ENCODE assay signal across 9 cellular contexts in genomic region chr15:43253431-43254403, GRCh38. TPM values are rescaled to one million over a fixed set of nuclear protein-coding genes. Genes with fewer than 3 reads are reported as not detected.
A peak's percentile ranks its signal among the peaks of the same experiment; 100 is the strongest.
DNase-seq lines count a peak whose midpoint lies in the region; ATAC-seq, FAIRE-seq and TF ChIP-seq lines count a peak whose summit lies in the region.
"Had no signal": no experiment of that assay in that cellular context is flagged by ENCODE, and none has a peak within 500 bp of the region (broad histone marks: within the 10 kb centered on the region; RNA-seq: fewer than 3 reads in every experiment).

No MANE protein-coding gene starts in this region.

- POLR2A ChIA-PET in GM10248 (lab: Yijun Ruan, JAX) = no interaction called here

- no peaks in the 10 kb centered on the region for H3K9me3 ChIP-seq in esophagus squamous epithelium
- H3K9me3 ChIP-seq in thymus (ENCODE audit: control insufficient read depth) = no peaks in the 10 kb centered on the region

- intact Hi-C loops in esophagus squamous epithelium (cut with DNase I) = no loop called here

- WGBS in esophagus squamous epithelium, 2 donors = 24 to 30% methylated on average over 9 of the region's 15 CpGs
- WGBS in thymus = 45% methylated on average over 15 of the region's 15 CpGs

- FAIRE-seq in RCC 7860 (lab: Jason Lieb, UNC) = peak; percentile 94

- DNase-seq in GM10248 (ENCODE audit: extremely low spot score) (peak; percentile 64), RCC 7860 (ENCODE audit: low spot score) (peak; percentile 95), esophagus squamous epithelium (lab: John Stamatoyannopoulos, UW) (no peak), COLO829 (ENCODE audit: low spot score) (no peak), NCI-H187 treated with DMSO at 0.1 percent for 48 hours (lab: John Stamatoyannopoulos, UW) (no peak)
- DNase-seq in activated effector memory CD4-positive, alpha-beta T cell treated with Interleukin-2 at 50 U/mL for 16 hours = no peak

- peak; percentile 54 for ATAC-seq in GM21786 (IDR thresholded peaks at IDR 0.05; ENCODE audit: unreplicated experiment)

- H3K36me3 ChIP-seq in esophagus squamous epithelium (no peaks in the 10 kb centered on the region), thymus (ENCODE audit: control insufficient read depth, insufficient read depth) (no peaks in the 10 kb centered on the region)
- H3K36me3 ChIP-seq: cardiac muscle cell had no signal

- TF ChIP-seq CTCF in GM10248 (IDR thresholded peaks at IDR 0.05; ENCODE audit: control extremely low read depth, extremely low read depth, low read depth, missing control alignments) = no peak
- no peak for TF ChIP-seq CTCF in esophagus squamous epithelium (IDR thresholded peaks at IDR 0.05)

- H3K27me3 ChIP-seq in esophagus squamous epithelium (no peaks in the 10 kb centered on the region), thymus (ENCODE audit: control insufficient read depth, insufficient read depth) (no peaks in the 10 kb centered on the region)
- H3K27me3 ChIP-seq: cardiac muscle cell had no signal

- H3K4me1 ChIP-seq in esophagus squamous epithelium (peaks cover 0 to 35% (median 6%) of the 10 kb centered on the region in 3 donors), thymus (ENCODE audit: control insufficient read depth, insufficient read depth, low read length) (peaks cover 2% of the 10 kb centered on the region)

- H3K27ac ChIP-seq in esophagus squamous epithelium (peak overlapping the region in 3 of 4 donors; percentile 44 to 77 (median 58)), thymus (ENCODE audit: low read depth) (peak overlapping the region; percentile 18)
- H3K27ac ChIP-seq: cardiac muscle cell had no signal

- no peak for TF ChIP-seq POLR2A in esophagus squamous epithelium (IDR thresholded peaks at IDR 0.05)

- CTCF ChIA-PET in GM10248 (lab: Yijun Ruan, JAX) = interaction anchor here (0.8 to 5.6 kb wide), 9 partner anchors 12 to 50 kb away, joined by 4 to 36 read pairs (median 5); partner anchors contain the start of gene TGM5

- no peak overlapping the region for H3K4me3 ChIP-seq in esophagus squamous epithelium
- no peak overlapping the region for H3K4me3 ChIP-seq in thymus (ENCODE audit: low read length)
- H3K4me3 ChIP-seq: cardiac muscle cell had no signal

RNA-seq across cellular contexts. Expression of gene TGM5, which starts 13.0 kb away (rescaled TPM):
- 10 to 100 TPM in 3 of 4 donors, 1 to 10 TPM in 1; 6.7 to 36.1 (median 15.6) TPM for total RNA-seq in esophagus squamous epithelium
- polyA plus RNA-seq in thymus = 1.2 TPM
- total RNA-seq: cardiac muscle cell had no signal
- polyA plus RNA-seq: cardiac muscle cell had no signal

RNA-seq across cellular contexts. Expression of gene EPB42, which starts 32.9 kb away (rescaled TPM):
- not detected for total RNA-seq in esophagus squamous epithelium
- polyA plus RNA-seq in thymus = 0.21 TPM

RNA-seq across cellular contexts. Expression of gene TGM7, which starts 48.3 kb away (rescaled TPM):
- under 1 TPM in 1 of 4 donors, not detected in 3; 0.97 TPM for total RNA-seq in esophagus squamous epithelium
- polyA plus RNA-seq in thymus = 0.30 TPM
- total RNA-seq: cardiac muscle cell had no signal
- polyA plus RNA-seq: cardiac muscle cell had no signal

Comparison
In these comparisons a context has a peak if more than half of its experiments do, and no peak if none do; other contexts are left out.
1. DNase-seq: peak in GM10248 (single experiment) and RCC 7860 (single experiment); none in esophagus squamous epithelium (single experiment), COLO829 (single experiment), NCI-H187 treated with DMSO at 0.1 percent for 48 hours (single experiment) and activated effector memory CD4-positive, alpha-beta T cell treated with Interleukin-2 at 50 U/mL for 16 hours (single experiment).